23 cellular contexts compared by ENCODE assay signal in the genomic region with DNA sequence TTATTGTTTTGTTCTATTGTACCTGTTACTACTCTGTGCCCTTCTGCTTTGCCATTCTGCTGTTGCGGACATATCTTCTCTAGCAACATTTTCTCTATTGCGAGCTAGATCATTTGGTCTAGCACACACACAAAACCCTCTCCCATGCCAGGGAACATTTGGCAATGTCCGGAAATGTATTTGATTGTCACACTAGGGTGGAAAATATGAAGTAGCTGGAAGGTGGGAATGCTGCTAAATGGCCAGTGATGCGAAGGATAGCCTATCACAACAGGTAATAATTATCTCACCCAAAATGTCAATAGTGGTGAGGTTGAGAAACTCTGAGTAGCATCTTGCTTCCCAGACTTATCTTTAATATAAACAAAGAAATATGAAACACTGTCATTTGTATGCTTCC.
"Had no signal": no experiment of that assay in that cellular context is flagged by ENCODE, and none has a peak within 500 bp of the region (broad histone marks: within the 10 kb centered on the region; RNA-seq: fewer than 3 reads in every experiment).

No MANE protein-coding gene starts in this region.

- H3K4me1 ChIP-seq: colonic mucosa, esophagus muscularis mucosa, esophagus squamous epithelium, gastrocnemius medialis, gastroesophageal sphincter, heart left ventricle, heart right ventricle had no signal

- H3K27me3 ChIP-seq: colonic mucosa, dorsolateral prefrontal cortex, esophagus muscularis mucosa, esophagus squamous epithelium, foreskin keratinocyte, gastrocnemius medialis, gastroesophageal sphincter, heart left ventricle, heart right ventricle had no signal

- H3K27ac ChIP-seq: colonic mucosa, coronary artery, dorsolateral prefrontal cortex, epithelial cell of prostate, esophagus muscularis mucosa, esophagus squamous epithelium, foreskin keratinocyte, gastrocnemius medialis, gastroesophageal sphincter, heart left ventricle, heart right ventricle had no signal

- H3K4me3 ChIP-seq: colonic mucosa, coronary artery, dorsolateral prefrontal cortex, esophagus muscularis mucosa, esophagus squamous epithelium, gastrocnemius medialis, gastroesophageal sphincter, heart left ventricle, heart right ventricle had no signal

- H3K9me3 ChIP-seq: colonic mucosa, esophagus squamous epithelium, gastrocnemius medialis had no signal

- DNase-seq: colonic mucosa; cortex of kidney; dermis blood vessel endothelial cell; dorsolateral prefrontal cortex; effector CD4-positive, alpha-beta T cell; effector CD8-positive, alpha-beta T cell; effector memory CD4-positive, alpha-beta T cell; effector memory CD8-positive, alpha-beta T cell; endodermal cell; erythroblast; esophagus squamous epithelium; foreskin fibroblast; foreskin keratinocyte; foreskin melanocyte; gastrocnemius medialis; glutamatergic neuron; head of caudate nucleus; heart left ventricle; heart right ventricle had no signal

- H3K36me3 ChIP-seq: colonic mucosa, esophagus muscularis mucosa, esophagus squamous epithelium, gastrocnemius medialis, gastroesophageal sphincter, heart left ventricle, heart right ventricle had no signal
